Comparison of ENCODE assay signal across 7 cellular contexts in genomic region chr1:234963904-234964702, GRCh38.
DNase-seq lines count a peak whose midpoint lies in the region; ATAC-seq and TF ChIP-seq lines count a peak whose summit lies in the region.

No MANE protein-coding gene starts in this region.

- 22 to 38% (median 32%) methylated on average over 15 of the region's 15 CpGs for WGBS in stomach, 5 donors

- H3K27ac Mint-ChIP-seq in IgD-negative memory B cell, result peak overlapping the region in 2 of 3 donors; percentile 89 to 92
- H3K27ac Mint-ChIP-seq in activated naive CD8-positive, alpha-beta T cell treated with anti-CD3 and anti-CD28 coated beads, Interleukin-2, amount 10 ng/mL, durations not matched to agents 7 days and 5 days, result peak overlapping the region; percentile 88

- peaks cover 0 to 5% (median 4%) of the 10 kb centered on the region in 3 donors for H3K9me3 Mint-ChIP-seq in IgD-negative memory B cell
- no peaks in the 10 kb centered on the region for H3K9me3 Mint-ChIP-seq in activated naive CD8-positive, alpha-beta T cell treated with anti-CD3 and anti-CD28 coated beads, Interleukin-2, amount 10 ng/mL, durations not matched to agents 7 days and 5 days

- no peak for TF ChIP-seq CTCF in stomach (IDR thresholded peaks at IDR 0.05)

- no peak overlapping the region for H3K4me3 ChIP-seq in stomach

- H3K4me3 Mint-ChIP-seq in IgD-negative memory B cell, result peak overlapping the region in 1 of 4 donors; percentile 25
- H3K4me3 Mint-ChIP-seq in activated naive CD8-positive, alpha-beta T cell treated with anti-CD3 and anti-CD28 coated beads, Interleukin-2, amount 10 ng/mL, durations not matched to agents 7 days and 5 days, result peak overlapping the region; percentile 5

- H3K9me3 ChIP-seq in stomach, result no peaks in the 10 kb centered on the region

- H3K4me1 ChIP-seq in stomach, result peaks cover 61 to 75% (median 68%) of the 10 kb centered on the region in 4 donors

- H3K27me3 Mint-ChIP-seq in IgD-negative memory B cell, result peaks cover 3% of the 10 kb centered on the region
- no peaks in the 10 kb centered on the region for H3K27me3 Mint-ChIP-seq in activated naive CD8-positive, alpha-beta T cell treated with anti-CD3 and anti-CD28 coated beads, Interleukin-2, amount 10 ng/mL, durations not matched to agents 7 days and 5 days

- H3K27ac ChIP-seq in stomach, result peak overlapping the region; percentile 55 to 93 (median 93)

- H3K4me1 Mint-ChIP-seq in IgD-negative memory B cell, result peaks cover 31 to 48% (median 35%) of the 10 kb centered on the region in 3 donors
- peaks cover 61% of the 10 kb centered on the region for H3K4me1 Mint-ChIP-seq in activated naive CD8-positive, alpha-beta T cell treated with anti-CD3 and anti-CD28 coated beads, Interleukin-2, amount 10 ng/mL, durations not matched to agents 7 days and 5 days

- no peak for TF ChIP-seq EP300 in stomach (IDR thresholded peaks at IDR 0.05)

- POLR2A ChIA-PET in activated naive CD8-positive, alpha-beta T cell treated with anti-CD3 and anti-CD28 coated beads, Interleukin-2, amount 10 ng/mL, durations not matched to agents 7 days and 5 days (lab: Charles Lee), result interaction anchor here (1.5 to 2.8 kb wide), 4 partner anchors 35 to 354 kb away, joined by 12 to 18 read pairs (median 18); partner anchors contain the start of gene IRF2BP2

- H3K27me3 ChIP-seq in stomach, result no peaks in the 10 kb centered on the region

- H3K36me3 Mint-ChIP-seq in IgD-negative memory B cell, result no peaks in the 10 kb centered on the region
- peaks cover 9% of the 10 kb centered on the region for H3K36me3 Mint-ChIP-seq in activated naive CD8-positive, alpha-beta T cell treated with anti-CD3 and anti-CD28 coated beads, Interleukin-2, amount 10 ng/mL, durations not matched to agents 7 days and 5 days

- intact Hi-C loops in stomach (cut with DNase I; ENCODE audit: low total_unique reads), result loop anchor here (10.0 kb wide), 1 partner anchor 469 kb away; no protein-coding TSS in a partner anchor

- TF ChIP-seq POLR2A in stomach (IDR thresholded peaks at IDR 0.05), result no peak

- ATAC-seq in activated naive CD8-positive, alpha-beta T cell treated with anti-CD3 and anti-CD28 coated beads, Interleukin-2, amount 10 ng/mL, durations not matched to agents 7 days and 5 days (ENCODE audit: low read depth), result no peak
- ATAC-seq in left lobe of liver (peak; percentile 46), GM18498 (IDR thresholded peaks at IDR 0.05; ENCODE audit: unreplicated experiment) (no peak), HG03025 (IDR thresholded peaks at IDR 0.05; ENCODE audit: low FRiP score, unreplicated experiment) (no peak)

- no peak for DNase-seq in activated naive CD8-positive, alpha-beta T cell treated with anti-CD3 and anti-CD28 coated beads, Interleukin-2, amount 10 ng/mL, durations not matched to agents 7 days and 5 days
- DNase-seq in left lobe of liver (ENCODE audit: low spot score), result peak; percentile 92
- peak; percentile 66 for DNase-seq in stomach
- DNase-seq in NAMALWA (ENCODE audit: low spot score), result no peak

- no peaks in the 10 kb centered on the region for H3K36me3 ChIP-seq in stomach

Comparison
In these comparisons a context has a peak if more than half of its experiments do, and no peak if none do; other contexts are left out.
1. DNase-seq: peak in left lobe of liver (single experiment) and stomach (single experiment); none in activated naive CD8-positive, alpha-beta T cell treated with anti-CD3 and anti-CD28 coated beads, Interleukin-2, amount 10 ng/mL, durations not matched to agents 7 days and 5 days (single experiment) and NAMALWA (single experiment).